13 cellular contexts compared by ENCODE assay signal in genomic region chr10:6498771-6499170, GRCh38.
DNase-seq lines count a peak whose midpoint lies in the region; ATAC-seq, FAIRE-seq and TF ChIP-seq lines count a peak whose summit lies in the region.
"Had no signal": no experiment of that assay in that cellular context is flagged by ENCODE, and none has a peak within 500 bp of the region (broad histone marks: within the 10 kb centered on the region; RNA-seq: fewer than 3 reads in every experiment).

No MANE protein-coding gene starts in this region.

- H3K4me3 ChIP-seq in breast epithelium (no peak overlapping the region), bronchial epithelial cell (ENCODE audit: low read depth, low read length) (no peak overlapping the region)
- H3K4me3 ChIP-seq: esophagus squamous epithelium had no signal

- H3K9me3 Mint-ChIP-seq in MCF 10A (ENCODE audit: unreplicated experiment): no peaks in the 10 kb centered on the region
- H3K9me3 Mint-ChIP-seq in T-helper 2 cell treated with Interferon-gamma antibody and Interleukin-4, amounts not matched to agents 5 μg/mL and 100 μg/mL, for 36 hours: no peaks in the 10 kb centered on the region
- no peaks in the 10 kb centered on the region for H3K9me3 Mint-ChIP-seq in stimulated activated naive CD8-positive, alpha-beta T cell treated with anti-CD3 and anti-CD28 coated beads, Interleukin-15, Interleukin-2, amounts not matched to agents 100 ng/mL and 50 ng/mL, for 24 hours

- peaks cover 24% of the 10 kb centered on the region for H3K4me1 Mint-ChIP-seq in MCF 10A (ENCODE audit: insufficient read depth, unreplicated experiment)
- H3K4me1 Mint-ChIP-seq in T-helper 2 cell treated with Interferon-gamma antibody and Interleukin-4, amounts not matched to agents 5 μg/mL and 100 μg/mL, for 36 hours (ENCODE audit: low read depth): peaks cover 41% of the 10 kb centered on the region
- peaks cover 29% of the 10 kb centered on the region for H3K4me1 Mint-ChIP-seq in stimulated activated naive CD8-positive, alpha-beta T cell treated with anti-CD3 and anti-CD28 coated beads, Interleukin-15, Interleukin-2, amounts not matched to agents 100 ng/mL and 50 ng/mL, for 24 hours (ENCODE audit: low read depth)

- no peak overlapping the region for H3K4me3 Mint-ChIP-seq in MCF 10A (ENCODE audit: unreplicated experiment)
- peak overlapping the region; percentile 78 for H3K4me3 Mint-ChIP-seq in T-helper 2 cell treated with Interferon-gamma antibody and Interleukin-4, amounts not matched to agents 5 μg/mL and 100 μg/mL, for 36 hours
- peak overlapping the region; percentile 56 for H3K4me3 Mint-ChIP-seq in stimulated activated naive CD8-positive, alpha-beta T cell treated with anti-CD3 and anti-CD28 coated beads, Interleukin-15, Interleukin-2, amounts not matched to agents 100 ng/mL and 50 ng/mL, for 24 hours

- CTCF ChIA-PET in MCF 10A (lab: Yijun Ruan, JAX): no interaction called here

- TF ChIP-seq POLR2A in breast epithelium (IDR thresholded peaks at IDR 0.05): no peak

- BruUV-seq in MCF 10A (replicated peaks; lab: Mats Ljungman, UMichigan): no TSS peak

- no peaks in the 10 kb centered on the region for H3K4me1 ChIP-seq in breast epithelium

- no peaks in the 10 kb centered on the region for H3K9me3 ChIP-seq in breast epithelium
- H3K9me3 ChIP-seq: esophagus squamous epithelium had no signal

- H3K27ac Mint-ChIP-seq in MCF 10A (ENCODE audit: low read depth, unreplicated experiment): no peak overlapping the region
- H3K27ac Mint-ChIP-seq in T-helper 2 cell treated with Interferon-gamma antibody and Interleukin-4, amounts not matched to agents 5 μg/mL and 100 μg/mL, for 36 hours: peak overlapping the region; percentile 84
- H3K27ac Mint-ChIP-seq in stimulated activated naive CD8-positive, alpha-beta T cell treated with anti-CD3 and anti-CD28 coated beads, Interleukin-15, Interleukin-2, amounts not matched to agents 100 ng/mL and 50 ng/mL, for 24 hours: peak overlapping the region; percentile 92

- ATAC-seq in HG03457 (IDR thresholded peaks at IDR 0.05; ENCODE audit: unreplicated experiment) (no peak), GM21367 (IDR thresholded peaks at IDR 0.05; ENCODE audit: unreplicated experiment) (no peak), HG02884 (IDR thresholded peaks at IDR 0.05; ENCODE audit: unreplicated experiment) (no peak)

- no peaks in the 10 kb centered on the region for H3K36me3 Mint-ChIP-seq in MCF 10A (ENCODE audit: insufficient read depth, unreplicated experiment)
- H3K36me3 Mint-ChIP-seq in T-helper 2 cell treated with Interferon-gamma antibody and Interleukin-4, amounts not matched to agents 5 μg/mL and 100 μg/mL, for 36 hours (ENCODE audit: low read depth): peaks cover 51% of the 10 kb centered on the region
- peaks cover 44% of the 10 kb centered on the region for H3K36me3 Mint-ChIP-seq in stimulated activated naive CD8-positive, alpha-beta T cell treated with anti-CD3 and anti-CD28 coated beads, Interleukin-15, Interleukin-2, amounts not matched to agents 100 ng/mL and 50 ng/mL, for 24 hours (ENCODE audit: low read depth)

- intact Hi-C loops in MCF 10A (cut with micrococcal nuclease): no loop called here
- intact Hi-C loops in breast epithelium (cut with DNase I; ENCODE audit: low total_unique reads): no loop called here

- H3K36me3 ChIP-seq in breast epithelium (no peaks in the 10 kb centered on the region), bronchial epithelial cell (ENCODE audit: control insufficient read depth, insufficient read depth, low read length) (no peaks in the 10 kb centered on the region)
- H3K36me3 ChIP-seq: esophagus squamous epithelium had no signal

- FAIRE-seq in bronchial epithelial cell (lab: Jason Lieb, UNC): no peak

- H3K27ac ChIP-seq in breast epithelium: no peak overlapping the region
- H3K27ac ChIP-seq: KMS-11 had no signal

- POLR2A ChIA-PET in MCF 10A (lab: Yijun Ruan, JAX): no interaction called here

- no peaks in the 10 kb centered on the region for H3K27me3 Mint-ChIP-seq in MCF 10A (ENCODE audit: insufficient read depth, unreplicated experiment)
- H3K27me3 Mint-ChIP-seq in T-helper 2 cell treated with Interferon-gamma antibody and Interleukin-4, amounts not matched to agents 5 μg/mL and 100 μg/mL, for 36 hours (ENCODE audit: low read depth): no peaks in the 10 kb centered on the region
- no peaks in the 10 kb centered on the region for H3K27me3 Mint-ChIP-seq in stimulated activated naive CD8-positive, alpha-beta T cell treated with anti-CD3 and anti-CD28 coated beads, Interleukin-15, Interleukin-2, amounts not matched to agents 100 ng/mL and 50 ng/mL, for 24 hours

- DNase-seq in MCF 10A (ENCODE audit: unreplicated experiment) (peak; percentile 11), breast epithelium (ENCODE audit: low spot score in 2 of 2) (no peak), bronchial epithelial cell (ENCODE audit: low read depth) (peak; percentile 70)
- DNase-seq in T-helper 2 cell treated with Interferon-gamma antibody and Interleukin-4, amounts not matched to agents 5 μg/mL and 100 μg/mL, for 36 hours (ENCODE audit: low spot score): peak; percentile 71
- DNase-seq: esophagus squamous epithelium, kidney glomerular epithelial cell, NCI-H510A treated with DMSO at 0.1 percent for 48 hours, T1000 had no signal

- TF ChIP-seq CTCF in MCF 10A (IDR thresholded peaks at IDR 0.05; ENCODE audit: unreplicated experiment): no peak
- no peak for TF ChIP-seq CTCF in breast epithelium (IDR thresholded peaks at IDR 0.05)
- TF ChIP-seq CTCF in bronchial epithelial cell (IDR thresholded peaks at IDR 0.05; ENCODE audit: insufficient read depth, low read length, severe bottlenecking): no peak

- H3K27me3 ChIP-seq in breast epithelium: peaks cover 0 to 7% of the 10 kb centered on the region in 2 donors
- no peaks in the 10 kb centered on the region for H3K27me3 ChIP-seq in bronchial epithelial cell (ENCODE audit: control insufficient read depth, insufficient read depth, low read length)

Comparison
In these comparisons a context has a peak if more than half of its experiments do, and no peak if none do; other contexts are left out.
1. DNase-seq: peak in MCF 10A (single experiment), T-helper 2 cell treated with Interferon-gamma antibody and Interleukin-4, amounts not matched to agents 5 μg/mL and 100 μg/mL, for 36 hours (single experiment) and bronchial epithelial cell (single experiment); none in breast epithelium (0 of 2).